Comparison of ENCODE assay signal across 1 cellular context in the genomic region with DNA sequence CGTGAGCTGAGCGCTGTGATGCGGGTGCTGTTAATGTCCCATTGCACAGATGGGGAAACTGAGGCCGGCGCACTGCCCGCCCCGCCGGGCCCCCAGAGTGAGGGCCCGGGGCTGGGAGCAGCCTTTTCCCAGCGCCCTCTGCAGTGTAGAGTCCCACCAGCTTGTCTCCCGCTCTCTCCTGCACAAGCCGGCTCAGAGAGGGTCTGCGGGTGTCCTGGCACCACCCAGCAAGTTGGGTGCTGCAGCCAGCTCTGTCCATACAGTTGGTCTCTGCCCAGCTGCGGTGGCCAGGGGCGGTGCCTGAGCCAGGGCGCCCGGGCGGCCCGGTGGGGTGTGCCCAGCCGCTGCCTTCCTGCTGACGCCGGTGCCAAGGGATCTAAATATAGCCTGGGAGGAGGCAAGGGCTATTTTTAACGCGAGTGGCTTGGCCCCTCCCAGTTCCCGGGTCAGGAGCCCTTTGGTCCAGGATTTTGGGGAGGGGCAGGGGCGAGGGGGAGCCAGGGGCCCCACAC.
TF ChIP-seq lines count a peak whose summit lies in the region.

No MANE protein-coding gene starts in this region.

TF ChIP-seq in GM23338, 12 proteins besides CTCF, POLR2A, EP300 and RAD21 (continued from another document):
- TF ChIP-seq, protein P1, sequence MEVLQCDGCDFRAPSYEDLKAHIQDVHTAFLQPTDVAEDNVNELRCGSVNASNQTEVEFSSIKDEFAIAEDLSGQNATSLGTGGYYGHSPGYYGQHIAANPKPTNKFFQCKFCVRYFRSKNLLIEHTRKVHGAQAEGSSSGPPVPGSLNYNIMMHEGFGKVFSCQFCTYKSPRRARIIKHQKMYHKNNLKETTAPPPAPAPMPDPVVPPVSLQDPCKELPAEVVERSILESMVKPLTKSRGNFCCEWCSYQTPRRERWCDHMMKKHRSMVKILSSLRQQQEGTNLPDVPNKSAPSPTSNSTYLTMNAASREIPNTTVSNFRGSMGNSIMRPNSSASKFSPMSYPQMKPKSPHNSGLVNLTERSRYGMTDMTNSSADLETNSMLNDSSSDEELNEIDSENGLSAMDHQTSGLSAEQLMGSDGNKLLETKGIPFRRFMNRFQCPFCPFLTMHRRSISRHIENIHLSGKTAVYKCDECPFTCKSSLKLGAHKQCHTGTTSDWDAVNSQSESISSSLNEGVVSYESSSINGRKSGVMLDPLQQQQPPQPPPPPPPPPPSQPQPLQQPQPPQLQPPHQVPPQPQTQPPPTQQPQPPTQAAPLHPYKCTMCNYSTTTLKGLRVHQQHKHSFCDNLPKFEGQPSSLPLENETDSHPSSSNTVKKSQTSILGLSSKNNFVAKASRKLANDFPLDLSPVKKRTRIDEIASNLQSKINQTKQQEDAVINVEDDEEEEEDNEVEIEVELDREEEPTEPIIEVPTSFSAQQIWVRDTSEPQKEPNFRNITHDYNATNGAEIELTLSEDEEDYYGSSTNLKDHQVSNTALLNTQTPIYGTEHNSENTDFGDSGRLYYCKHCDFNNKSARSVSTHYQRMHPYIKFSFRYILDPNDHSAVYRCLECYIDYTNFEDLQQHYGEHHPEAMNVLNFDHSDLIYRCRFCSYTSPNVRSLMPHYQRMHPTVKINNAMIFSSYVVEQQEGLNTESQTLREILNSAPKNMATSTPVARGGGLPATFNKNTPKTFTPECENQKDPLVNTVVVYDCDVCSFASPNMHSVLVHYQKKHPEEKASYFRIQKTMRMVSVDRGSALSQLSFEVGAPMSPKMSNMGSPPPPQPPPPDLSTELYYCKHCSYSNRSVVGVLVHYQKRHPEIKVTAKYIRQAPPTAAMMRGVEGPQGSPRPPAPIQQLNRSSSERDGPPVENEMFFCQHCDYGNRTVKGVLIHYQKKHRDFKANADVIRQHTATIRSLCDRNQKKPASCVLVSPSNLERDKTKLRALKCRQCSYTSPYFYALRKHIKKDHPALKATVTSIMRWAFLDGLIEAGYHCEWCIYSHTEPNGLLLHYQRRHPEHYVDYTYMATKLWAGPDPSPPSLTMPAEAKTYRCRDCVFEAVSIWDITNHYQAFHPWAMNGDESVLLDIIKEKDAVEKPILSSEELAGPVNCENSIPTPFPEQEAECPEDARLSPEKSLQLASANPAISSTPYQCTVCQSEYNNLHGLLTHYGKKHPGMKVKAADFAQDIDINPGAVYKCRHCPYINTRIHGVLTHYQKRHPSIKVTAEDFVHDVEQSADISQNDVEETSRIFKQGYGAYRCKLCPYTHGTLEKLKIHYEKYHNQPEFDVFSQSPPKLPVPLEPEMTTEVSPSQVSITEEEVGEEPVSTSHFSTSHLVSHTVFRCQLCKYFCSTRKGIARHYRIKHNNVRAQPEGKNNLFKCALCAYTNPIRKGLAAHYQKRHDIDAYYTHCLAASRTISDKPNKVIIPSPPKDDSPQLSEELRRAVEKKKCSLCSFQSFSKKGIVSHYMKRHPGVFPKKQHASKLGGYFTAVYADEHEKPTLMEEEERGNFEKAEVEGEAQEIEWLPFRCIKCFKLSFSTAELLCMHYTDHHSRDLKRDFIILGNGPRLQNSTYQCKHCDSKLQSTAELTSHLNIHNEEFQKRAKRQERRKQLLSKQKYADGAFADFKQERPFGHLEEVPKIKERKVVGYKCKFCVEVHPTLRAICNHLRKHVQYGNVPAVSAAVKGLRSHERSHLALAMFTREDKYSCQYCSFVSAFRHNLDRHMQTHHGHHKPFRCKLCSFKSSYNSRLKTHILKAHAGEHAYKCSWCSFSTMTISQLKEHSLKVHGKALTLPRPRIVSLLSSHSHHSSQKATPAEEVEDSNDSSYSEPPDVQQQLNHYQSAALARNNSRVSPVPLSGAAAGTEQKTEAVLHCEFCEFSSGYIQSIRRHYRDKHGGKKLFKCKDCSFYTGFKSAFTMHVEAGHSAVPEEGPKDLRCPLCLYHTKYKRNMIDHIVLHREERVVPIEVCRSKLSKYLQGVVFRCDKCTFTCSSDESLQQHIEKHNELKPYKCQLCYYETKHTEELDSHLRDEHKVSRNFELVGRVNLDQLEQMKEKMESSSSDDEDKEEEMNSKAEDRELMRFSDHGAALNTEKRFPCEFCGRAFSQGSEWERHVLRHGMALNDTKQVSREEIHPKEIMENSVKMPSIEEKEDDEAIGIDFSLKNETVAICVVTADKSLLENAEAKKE (CRISPR knock-in tag; IDR thresholded peaks at IDR 0.05) = no peak
- TF ChIP-seq JUNB (IDR thresholded peaks at IDR 0.05; ENCODE audit: unreplicated experiment) = no peak
- TF ChIP-seq, protein P2, sequence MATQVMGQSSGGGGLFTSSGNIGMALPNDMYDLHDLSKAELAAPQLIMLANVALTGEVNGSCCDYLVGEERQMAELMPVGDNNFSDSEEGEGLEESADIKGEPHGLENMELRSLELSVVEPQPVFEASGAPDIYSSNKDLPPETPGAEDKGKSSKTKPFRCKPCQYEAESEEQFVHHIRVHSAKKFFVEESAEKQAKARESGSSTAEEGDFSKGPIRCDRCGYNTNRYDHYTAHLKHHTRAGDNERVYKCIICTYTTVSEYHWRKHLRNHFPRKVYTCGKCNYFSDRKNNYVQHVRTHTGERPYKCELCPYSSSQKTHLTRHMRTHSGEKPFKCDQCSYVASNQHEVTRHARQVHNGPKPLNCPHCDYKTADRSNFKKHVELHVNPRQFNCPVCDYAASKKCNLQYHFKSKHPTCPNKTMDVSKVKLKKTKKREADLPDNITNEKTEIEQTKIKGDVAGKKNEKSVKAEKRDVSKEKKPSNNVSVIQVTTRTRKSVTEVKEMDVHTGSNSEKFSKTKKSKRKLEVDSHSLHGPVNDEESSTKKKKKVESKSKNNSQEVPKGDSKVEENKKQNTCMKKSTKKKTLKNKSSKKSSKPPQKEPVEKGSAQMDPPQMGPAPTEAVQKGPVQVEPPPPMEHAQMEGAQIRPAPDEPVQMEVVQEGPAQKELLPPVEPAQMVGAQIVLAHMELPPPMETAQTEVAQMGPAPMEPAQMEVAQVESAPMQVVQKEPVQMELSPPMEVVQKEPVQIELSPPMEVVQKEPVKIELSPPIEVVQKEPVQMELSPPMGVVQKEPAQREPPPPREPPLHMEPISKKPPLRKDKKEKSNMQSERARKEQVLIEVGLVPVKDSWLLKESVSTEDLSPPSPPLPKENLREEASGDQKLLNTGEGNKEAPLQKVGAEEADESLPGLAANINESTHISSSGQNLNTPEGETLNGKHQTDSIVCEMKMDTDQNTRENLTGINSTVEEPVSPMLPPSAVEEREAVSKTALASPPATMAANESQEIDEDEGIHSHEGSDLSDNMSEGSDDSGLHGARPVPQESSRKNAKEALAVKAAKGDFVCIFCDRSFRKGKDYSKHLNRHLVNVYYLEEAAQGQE (IDR thresholded peaks at IDR 0.05; ENCODE audit: unreplicated experiment) = no peak
- TF ChIP-seq EZH2phosphoT487 (IDR thresholded peaks at IDR 0.05; ENCODE audit: unreplicated experiment) = no peak
- no peak for TF ChIP-seq NANOG (IDR thresholded peaks at IDR 0.05; ENCODE audit: borderline replicate concordance)
- TF ChIP-seq, protein P3, sequence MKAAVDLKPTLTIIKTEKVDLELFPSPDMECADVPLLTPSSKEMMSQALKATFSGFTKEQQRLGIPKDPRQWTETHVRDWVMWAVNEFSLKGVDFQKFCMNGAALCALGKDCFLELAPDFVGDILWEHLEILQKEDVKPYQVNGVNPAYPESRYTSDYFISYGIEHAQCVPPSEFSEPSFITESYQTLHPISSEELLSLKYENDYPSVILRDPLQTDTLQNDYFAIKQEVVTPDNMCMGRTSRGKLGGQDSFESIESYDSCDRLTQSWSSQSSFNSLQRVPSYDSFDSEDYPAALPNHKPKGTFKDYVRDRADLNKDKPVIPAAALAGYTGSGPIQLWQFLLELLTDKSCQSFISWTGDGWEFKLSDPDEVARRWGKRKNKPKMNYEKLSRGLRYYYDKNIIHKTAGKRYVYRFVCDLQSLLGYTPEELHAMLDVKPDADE (IDR thresholded peaks at IDR 0.05) = no peak
- no peak for TF ChIP-seq ZNF114 (CRISPR knock-in tag; IDR thresholded peaks at IDR 0.05)
